Comparison of ENCODE assay signal across 15 cellular contexts in the genomic region with DNA sequence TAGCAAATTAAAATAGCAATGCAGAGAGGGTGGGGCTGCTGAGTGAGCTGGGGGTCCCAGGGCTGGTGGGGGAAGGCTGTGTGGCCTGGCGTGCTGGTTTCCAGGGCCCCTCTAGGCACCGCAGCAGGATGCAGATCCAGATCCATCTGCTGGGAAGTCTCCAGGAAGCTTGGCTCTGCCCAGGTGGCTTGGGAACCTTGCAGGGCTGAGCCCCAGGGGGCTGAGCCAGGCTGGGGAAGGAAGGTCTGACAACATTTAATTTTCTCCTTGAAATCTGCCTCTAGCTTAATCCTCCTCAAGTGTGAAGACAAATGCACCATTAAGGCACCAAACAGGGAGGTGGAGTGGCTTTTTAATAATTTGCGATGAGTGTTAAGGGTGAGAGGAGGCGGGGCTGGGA. TPM values are rescaled to one million over a fixed set of nuclear protein-coding genes. Genes with fewer than 3 reads are reported as not detected.
DNase-seq lines count a peak whose midpoint lies in the region; ATAC-seq and TF ChIP-seq lines count a peak whose summit lies in the region.
"Had no signal": no experiment of that assay in that cellular context is flagged by ENCODE, and none has a peak within 500 bp of the region (broad histone marks: within the 10 kb centered on the region; RNA-seq: fewer than 3 reads in every experiment).

No MANE protein-coding gene starts in this region.

- POLR2A ChIA-PET in SK-N-SH (lab: Yijun Ruan, JAX) = no interaction called here

- no peaks in the 10 kb centered on the region for H3K9me3 ChIP-seq in SK-N-SH
- H3K9me3 ChIP-seq: A549 had no signal

- no peak for ATAC-seq in GM23338

- no peaks in the 10 kb centered on the region for H3K36me3 Mint-ChIP-seq in GM23338 (ENCODE audit: low read depth)
- H3K36me3 Mint-ChIP-seq: CD14-positive monocyte; CD4-positive, alpha-beta memory T cell had no signal

- no peaks in the 10 kb centered on the region for H3K4me1 ChIP-seq in GM23338 (ENCODE audit: insufficient read depth)
- H3K4me1 ChIP-seq in SK-N-SH (ENCODE audit: control insufficient read depth in 1 of 2, insufficient read depth in 2 of 2, low read depth in 1 of 2, low read length in 1 of 2) = peaks cover 0 to 36% of the 10 kb centered on the region in 2 experiments; a peak in 1 of 4 replicates

- WGBS in SK-N-SH (ENCODE audit: low lambda C conversion rate) = 86% methylated on average over 4 of the region's 4 CpGs

- H3K4me1 Mint-ChIP-seq in GM23338 = no peaks in the 10 kb centered on the region
- H3K4me1 Mint-ChIP-seq: CD14-positive monocyte; CD4-positive, alpha-beta memory T cell had no signal

- H3K4me3 Mint-ChIP-seq in GM23338 = no peak overlapping the region
- H3K4me3 Mint-ChIP-seq: CD14-positive monocyte; CD4-positive, alpha-beta memory T cell had no signal

- H2AFZ ChIP-seq in GM23338 (no peak overlapping the region), SK-N-SH (ENCODE audit: low read depth) (no peak overlapping the region)
- H2AFZ ChIP-seq: GM23248 had no signal

- no peaks in the 10 kb centered on the region for H3K27me3 ChIP-seq in GM23338 (ENCODE audit: insufficient read depth)
- no peaks in the 10 kb centered on the region; the same call in 1 of the 2 replicates for H3K27me3 ChIP-seq in SK-N-SH (ENCODE audit: insufficient read depth)

- H3K79me2 ChIP-seq in GM23338 (replicated peaks; ENCODE audit: insufficient read depth) = no peaks in the 10 kb centered on the region
- H3K79me2 ChIP-seq in SK-N-SH (ENCODE audit: insufficient read depth) = no peaks in the 10 kb centered on the region

- DNase-seq in DMS79 treated with DMSO at 0.1 percent for 48 hours (lab: John Stamatoyannopoulos, UW) (peak; percentile 4), DMS79 (lab: John Stamatoyannopoulos, UW) (no peak), NCI-H524 (lab: John Stamatoyannopoulos, UW) (peak; percentile 96 to 98), NCI-H82 treated with DMSO at 0.1 percent for 48 hours (lab: John Stamatoyannopoulos, UW; ENCODE audit: unreplicated experiment) (peak; percentile 24), NCI-H510A (lab: John Stamatoyannopoulos, UW) (no peak), GM23338 (ENCODE audit: low spot score) (no peak), SK-N-SH (no peak)
- DNase-seq: AML-193; CD4-positive, alpha-beta memory T cell; GM23248; HCEC 1CT; IMR-90 had no signal

- CTCF ChIA-PET in SK-N-SH (lab: Yijun Ruan, JAX) = interaction anchor here (0.7 to 1.5 kb wide), 3 partner anchors 30 to 112 kb away, joined by 3 read pairs; a partner anchor contains a TSS

- no peaks in the 10 kb centered on the region for H3K9me2 ChIP-seq in GM23338 (ENCODE audit: insufficient read depth)
- no peaks in the 10 kb centered on the region for H3K9me2 ChIP-seq in SK-N-SH

- H4K20me1 ChIP-seq in GM23338 (replicated peaks; ENCODE audit: insufficient read depth) (no peaks in the 10 kb centered on the region), SK-N-SH (ENCODE audit: insufficient read depth) (no peaks in the 10 kb centered on the region)

- TF ChIP-seq CTCF in GM23338 (conservative IDR thresholded peaks at IDR 0.05; ENCODE audit: low read depth in 2 of 2) (no peak), SK-N-SH (IDR thresholded peaks at IDR 0.05) (no peak)

- no peak overlapping the region for H3K4me3 ChIP-seq in GM23338
- no peak overlapping the region for H3K4me3 ChIP-seq in SK-N-SH (ENCODE audit: low read depth in 2 of 2, low read length in 1 of 2)
- H3K4me3 ChIP-seq: A549, GM23248 had no signal

- H3K4me2 ChIP-seq in GM23338 (no peak overlapping the region), SK-N-SH (no peak overlapping the region)
- H3K4me2 ChIP-seq: A549 had no signal

- no peak for TF ChIP-seq EP300 in SK-N-SH (IDR thresholded peaks at IDR 0.05; ENCODE audit: borderline replicate concordance in 1 of 2, low read depth in 1 of 2, low read length in 1 of 2)

- H3K27me3 Mint-ChIP-seq in GM23338 (ENCODE audit: insufficient read depth, low read depth, poor library complexity) = peaks cover 8% of the 10 kb centered on the region

- H3K36me3 ChIP-seq in GM23338 (ENCODE audit: insufficient read depth) = no peaks in the 10 kb centered on the region
- no peaks in the 10 kb centered on the region for H3K36me3 ChIP-seq in SK-N-SH (replicated peaks in 1 of 2; ENCODE audit: control insufficient read depth in 1 of 2, insufficient read depth in 2 of 2, low read length in 1 of 2)

- no peaks in the 10 kb centered on the region for H3K9me3 Mint-ChIP-seq in GM23338
- H3K9me3 Mint-ChIP-seq: CD4-positive, alpha-beta memory T cell had no signal

- H3K27ac ChIP-seq in GM23338 (ENCODE audit: low read depth) (no peak overlapping the region), SK-N-SH (ENCODE audit: low read depth in 2 of 2, low read length in 1 of 2) (no peak overlapping the region)
- H3K27ac ChIP-seq: 22Rv1, GM23248 had no signal

- no peaks in the 10 kb centered on the region for H3F3A ChIP-seq in GM23338 (replicated peaks; ENCODE audit: low read depth)
- no peaks in the 10 kb centered on the region for H3F3A ChIP-seq in SK-N-SH (replicated peaks; ENCODE audit: insufficient read depth)

- no peak overlapping the region for H3K9ac ChIP-seq in SK-N-SH
- H3K9ac ChIP-seq: GM23248 had no signal

- H3K27ac Mint-ChIP-seq in GM23338 = no peak overlapping the region
- H3K27ac Mint-ChIP-seq: CD14-positive monocyte; CD4-positive, alpha-beta memory T cell had no signal

- TF ChIP-seq RAD21 in SK-N-SH (IDR thresholded peaks at IDR 0.05; ENCODE audit: low read length) = no peak

TF ChIP-seq in GM23338, 12 proteins besides CTCF, POLR2A, EP300 and RAD21 (continues in another document):
- TF ChIP-seq ZNF114 (CRISPR knock-in tag; IDR thresholded peaks at IDR 0.05) (no peak), NANOG (IDR thresholded peaks at IDR 0.05; ENCODE audit: borderline replicate concordance) (no peak), ZNF331 (CRISPR knock-in tag; IDR thresholded peaks at IDR 0.05; ENCODE audit: low read depth) (no peak), CREB1 (CRISPR knock-in tag; IDR thresholded peaks at IDR 0.05; ENCODE audit: low read depth) (no peak)
- TF ChIP-seq, protein P1, sequence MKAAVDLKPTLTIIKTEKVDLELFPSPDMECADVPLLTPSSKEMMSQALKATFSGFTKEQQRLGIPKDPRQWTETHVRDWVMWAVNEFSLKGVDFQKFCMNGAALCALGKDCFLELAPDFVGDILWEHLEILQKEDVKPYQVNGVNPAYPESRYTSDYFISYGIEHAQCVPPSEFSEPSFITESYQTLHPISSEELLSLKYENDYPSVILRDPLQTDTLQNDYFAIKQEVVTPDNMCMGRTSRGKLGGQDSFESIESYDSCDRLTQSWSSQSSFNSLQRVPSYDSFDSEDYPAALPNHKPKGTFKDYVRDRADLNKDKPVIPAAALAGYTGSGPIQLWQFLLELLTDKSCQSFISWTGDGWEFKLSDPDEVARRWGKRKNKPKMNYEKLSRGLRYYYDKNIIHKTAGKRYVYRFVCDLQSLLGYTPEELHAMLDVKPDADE (IDR thresholded peaks at IDR 0.05) = no peak

TF ChIP-seq in SK-N-SH, 30 proteins besides CTCF, POLR2A, EP300 and RAD21:
- TF ChIP-seq MEF2A (IDR thresholded peaks at IDR 0.05; ENCODE audit: borderline replicate concordance, low read depth) = no peak
- TF ChIP-seq SMC3 (IDR thresholded peaks at IDR 0.05; ENCODE audit: low read depth, low read length) = no peak
- TF ChIP-seq, protein P2, sequence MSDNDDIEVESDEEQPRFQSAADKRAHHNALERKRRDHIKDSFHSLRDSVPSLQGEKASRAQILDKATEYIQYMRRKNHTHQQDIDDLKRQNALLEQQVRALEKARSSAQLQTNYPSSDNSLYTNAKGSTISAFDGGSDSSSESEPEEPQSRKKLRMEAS (IDR thresholded peaks at IDR 0.05; ENCODE audit: low read depth) = no peak
- no peak for TF ChIP-seq FOSL2 (IDR thresholded peaks at IDR 0.05; ENCODE audit: borderline replicate concordance, low read depth)
- TF ChIP-seq, protein P3, sequence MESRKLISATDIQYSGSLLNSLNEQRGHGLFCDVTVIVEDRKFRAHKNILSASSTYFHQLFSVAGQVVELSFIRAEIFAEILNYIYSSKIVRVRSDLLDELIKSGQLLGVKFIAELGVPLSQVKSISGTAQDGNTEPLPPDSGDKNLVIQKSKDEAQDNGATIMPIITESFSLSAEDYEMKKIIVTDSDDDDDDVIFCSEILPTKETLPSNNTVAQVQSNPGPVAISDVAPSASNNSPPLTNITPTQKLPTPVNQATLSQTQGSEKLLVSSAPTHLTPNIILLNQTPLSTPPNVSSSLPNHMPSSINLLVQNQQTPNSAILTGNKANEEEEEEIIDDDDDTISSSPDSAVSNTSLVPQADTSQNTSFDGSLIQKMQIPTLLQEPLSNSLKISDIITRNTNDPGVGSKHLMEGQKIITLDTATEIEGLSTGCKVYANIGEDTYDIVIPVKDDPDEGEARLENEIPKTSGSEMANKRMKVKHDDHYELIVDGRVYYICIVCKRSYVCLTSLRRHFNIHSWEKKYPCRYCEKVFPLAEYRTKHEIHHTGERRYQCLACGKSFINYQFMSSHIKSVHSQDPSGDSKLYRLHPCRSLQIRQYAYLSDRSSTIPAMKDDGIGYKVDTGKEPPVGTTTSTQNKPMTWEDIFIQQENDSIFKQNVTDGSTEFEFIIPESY (IDR thresholded peaks at IDR 0.05; ENCODE audit: borderline replicate concordance, low read depth) = no peak
- no peak for TF ChIP-seq FOXJ3 (CRISPR knock-in tag; IDR thresholded peaks at IDR 0.05)
- TF ChIP-seq, protein P4, sequence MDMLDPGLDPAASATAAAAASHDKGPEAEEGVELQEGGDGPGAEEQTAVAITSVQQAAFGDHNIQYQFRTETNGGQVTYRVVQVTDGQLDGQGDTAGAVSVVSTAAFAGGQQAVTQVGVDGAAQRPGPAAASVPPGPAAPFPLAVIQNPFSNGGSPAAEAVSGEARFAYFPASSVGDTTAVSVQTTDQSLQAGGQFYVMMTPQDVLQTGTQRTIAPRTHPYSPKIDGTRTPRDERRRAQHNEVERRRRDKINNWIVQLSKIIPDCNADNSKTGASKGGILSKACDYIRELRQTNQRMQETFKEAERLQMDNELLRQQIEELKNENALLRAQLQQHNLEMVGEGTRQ (IDR thresholded peaks at IDR 0.05; ENCODE audit: borderline replicate concordance, low read depth, low read length) = no peak
- TF ChIP-seq SIN3A (IDR thresholded peaks at IDR 0.05; ENCODE audit: borderline replicate concordance, low read depth, low read length) = no peak
- no peak for TF ChIP-seq ELF1 (IDR thresholded peaks at IDR 0.05)
- TF ChIP-seq POLR2AphosphoS5 (IDR thresholded peaks at IDR 0.05; ENCODE audit: low read depth, low read length) = no peak
- no peak for TF ChIP-seq JUND (IDR thresholded peaks at IDR 0.05)
- no peak for TF ChIP-seq CHD2 (IDR thresholded peaks at IDR 0.05; ENCODE audit: low read length, partially characterized antibody)

RNA-seq across cellular contexts. Expression of a gene that starts 31.7 kb away (rescaled TPM):
- 2.4 and 8.3 TPM in 2 replicates for total RNA-seq in GM23338 (2014; rRNA removed; shearing (Covaris generic))
- polyA plus RNA-seq in GM23338 (2016; fragmentation: Nextera tagmentation; extraction: Ambion mirVana) (0.30 and 0.47 TPM in 2 replicates), SK-N-SH (2012; rRNA removed) (0.99 and 1.6 TPM in 2 replicates)
- polyA plus RNA-seq in SK-N-SH (2012; cell fraction: cytosol; rRNA removed) = 0.58 and 0.79 TPM in 2 replicates
- 2.2 and 2.5 TPM in 2 replicates for polyA plus RNA-seq in SK-N-SH (2012; cell fraction: nucleus; rRNA removed)
- total RNA-seq: CD4-positive, alpha-beta memory T cell had no signal
- polyA plus RNA-seq: CD4-positive, alpha-beta memory T cell had no signal

Comparison
In these comparisons a context has a peak if more than half of its experiments do, and no peak if none do; other contexts are left out.
1. DNase-seq: peak in DMS79 treated with DMSO at 0.1 percent for 48 hours (single experiment), NCI-H524 (2 of 2) and NCI-H82 treated with DMSO at 0.1 percent for 48 hours (single experiment); none in DMS79 (single experiment), NCI-H510A (single experiment), GM23338 (single experiment) and SK-N-SH (single experiment).